Comparison of ENCODE assay signal across 9 cellular contexts in genomic region chr21:43758132-43758619, GRCh38. TPM values are rescaled to one million over a fixed set of nuclear protein-coding genes. Genes with fewer than 3 reads are reported as not detected.
DNase-seq lines count a peak whose midpoint lies in the region; ATAC-seq and TF ChIP-seq lines count a peak whose summit lies in the region.
"Had no signal": no experiment of that assay in that cellular context is flagged by ENCODE, and none has a peak within 500 bp of the region (broad histone marks: within the 10 kb centered on the region; RNA-seq: fewer than 3 reads in every experiment).

No MANE protein-coding gene starts in this region.

- no peaks in the 10 kb centered on the region for H3K27me3 Mint-ChIP-seq in activated CD8-positive, alpha-beta T cell treated with anti-CD3 and anti-CD28 coated beads for 36 hours
- H3K27me3 Mint-ChIP-seq: natural killer cell treated with Interleukin-12 subunit alpha and Interleukin-12 subunit beta and Interleukin-15 and Interleukin-18, amount 100 ng/mL, for 72 hours had no signal

- DNase-seq in EL (peak; percentile 17), breast epithelium (ENCODE audit: low spot score in 2 of 2) (peak in 1 of 2 donors; percentile 54), right atrium auricular region (ENCODE audit: low spot score) (peak; percentile 82), NCI-H82 treated with DMSO at 0.1 percent for 48 hours (lab: John Stamatoyannopoulos, UW; ENCODE audit: unreplicated experiment) (no peak)
- DNase-seq in activated CD8-positive, alpha-beta T cell treated with anti-CD3 and anti-CD28 coated beads for 36 hours = no peak

- CTCF ChIA-PET in activated CD8-positive, alpha-beta T cell treated with anti-CD3 and anti-CD28 coated beads for 36 hours (lab: Charles Lee) = no interaction called here

- peak overlapping the region; percentile 75 for H3K4me2 ChIP-seq in skeletal muscle satellite cell (ENCODE audit: low read length)

- H3K4me3 ChIP-seq in breast epithelium (peak overlapping the region in 2 of 3 donors; percentile 29 to 42), right atrium auricular region (no peak overlapping the region), skeletal muscle satellite cell (ENCODE audit: low read length) (peak overlapping the region; percentile 45)

- peak overlapping the region; percentile 73 to 82 for H3K27ac ChIP-seq in breast epithelium
- H3K27ac ChIP-seq in right atrium auricular region = peak overlapping the region; percentile 39 to 67

- no peaks in the 10 kb centered on the region for H3K36me3 ChIP-seq in breast epithelium
- peaks cover 52% of the 10 kb centered on the region for H3K36me3 ChIP-seq in right atrium auricular region
- peaks cover 74% of the 10 kb centered on the region for H3K36me3 ChIP-seq in skeletal muscle satellite cell (ENCODE audit: insufficient read depth, low read length)

- H3K9ac ChIP-seq in skeletal muscle satellite cell (ENCODE audit: low read depth, low read length) = peak overlapping the region; percentile 40

- H3K4me1 ChIP-seq in breast epithelium (peaks cover 0 to 12% of the 10 kb centered on the region in 2 donors), right atrium auricular region (no peaks in the 10 kb centered on the region), skeletal muscle satellite cell (ENCODE audit: control insufficient read depth, insufficient read depth, low read length) (peaks cover 19% of the 10 kb centered on the region)

- H3K27me3 ChIP-seq in breast epithelium (no peaks in the 10 kb centered on the region), right atrium auricular region (no peaks in the 10 kb centered on the region), skeletal muscle satellite cell (ENCODE audit: control insufficient read depth, insufficient read depth, low read length) (no peaks in the 10 kb centered on the region)

- intact Hi-C loops in breast epithelium (cut with DNase I; ENCODE audit: low total_unique reads) = no loop called here
- intact Hi-C loops in activated CD8-positive, alpha-beta T cell treated with anti-CD3 and anti-CD28 coated beads for 36 hours (cut with micrococcal nuclease) = no loop called here

- no peak for ATAC-seq in activated CD8-positive, alpha-beta T cell treated with anti-CD3 and anti-CD28 coated beads for 36 hours
- ATAC-seq in GM21529 (IDR thresholded peaks at IDR 0.05; ENCODE audit: unreplicated experiment) = no peak
- no peak for ATAC-seq in HG02623 (IDR thresholded peaks at IDR 0.05; ENCODE audit: unreplicated experiment)
- ATAC-seq: natural killer cell treated with Interleukin-12 subunit alpha and Interleukin-12 subunit beta and Interleukin-15 and Interleukin-18, amount 100 ng/mL, for 72 hours had no signal

- H3K9me3 Mint-ChIP-seq in activated CD8-positive, alpha-beta T cell treated with anti-CD3 and anti-CD28 coated beads for 36 hours = no peaks in the 10 kb centered on the region
- H3K9me3 Mint-ChIP-seq: natural killer cell treated with Interleukin-12 subunit alpha and Interleukin-12 subunit beta and Interleukin-15 and Interleukin-18, amount 100 ng/mL, for 72 hours had no signal

- peaks cover 18% of the 10 kb centered on the region for H3K36me3 Mint-ChIP-seq in activated CD8-positive, alpha-beta T cell treated with anti-CD3 and anti-CD28 coated beads for 36 hours (ENCODE audit: low read depth)
- H3K36me3 Mint-ChIP-seq: natural killer cell treated with Interleukin-12 subunit alpha and Interleukin-12 subunit beta and Interleukin-15 and Interleukin-18, amount 100 ng/mL, for 72 hours had no signal

- no peaks in the 10 kb centered on the region for H3K9me3 ChIP-seq in breast epithelium
- no peaks in the 10 kb centered on the region for H3K9me3 ChIP-seq in right atrium auricular region
- no peaks in the 10 kb centered on the region for H3K9me3 ChIP-seq in skeletal muscle satellite cell (replicated peaks; ENCODE audit: low read length)

- no peak overlapping the region for H3K4me3 Mint-ChIP-seq in activated CD8-positive, alpha-beta T cell treated with anti-CD3 and anti-CD28 coated beads for 36 hours
- H3K4me3 Mint-ChIP-seq: natural killer cell treated with Interleukin-12 subunit alpha and Interleukin-12 subunit beta and Interleukin-15 and Interleukin-18, amount 100 ng/mL, for 72 hours had no signal

- TF ChIP-seq CTCF in breast epithelium (IDR thresholded peaks at IDR 0.05) (no peak), right atrium auricular region (IDR thresholded peaks at IDR 0.05) (no peak)
- TF ChIP-seq CTCF in activated CD8-positive, alpha-beta T cell treated with anti-CD3 and anti-CD28 coated beads for 36 hours (IDR thresholded peaks at IDR 0.05) = no peak

- POLR2A ChIA-PET in activated CD8-positive, alpha-beta T cell treated with anti-CD3 and anti-CD28 coated beads for 36 hours (lab: Charles Lee) = interaction anchor here (1.2 kb wide), 1 partner anchor 19 kb away, joined by 3 read pairs; no protein-coding TSS in a partner anchor

- no peak overlapping the region for H3K27ac Mint-ChIP-seq in activated CD8-positive, alpha-beta T cell treated with anti-CD3 and anti-CD28 coated beads for 36 hours
- H3K27ac Mint-ChIP-seq: natural killer cell treated with Interleukin-12 subunit alpha and Interleukin-12 subunit beta and Interleukin-15 and Interleukin-18, amount 100 ng/mL, for 72 hours had no signal

- H3K4me1 Mint-ChIP-seq in activated CD8-positive, alpha-beta T cell treated with anti-CD3 and anti-CD28 coated beads for 36 hours (ENCODE audit: low read depth) = no peaks in the 10 kb centered on the region

- TF ChIP-seq POLR2A in breast epithelium (IDR thresholded peaks at IDR 0.05) = no peak

RNA-seq across cellular contexts. Expression of gene CSTB, which starts 17.9 kb away (rescaled TPM):
- total RNA-seq in breast epithelium (10 to 100 TPM; 12.1 to 16.8 (median 16.8) TPM), right atrium auricular region (1 to 10 TPM; 8.3 to 8.4 TPM)
- total RNA-seq in skeletal muscle satellite cell (2012; rRNA removed) = 15.5 and 28.0 TPM in 2 replicates
- 10 to 100 TPM; 18.6 to 20.7 TPM for total RNA-seq in activated CD8-positive, alpha-beta T cell treated with anti-CD3 and anti-CD28 coated beads for 36 hours

RNA-seq across cellular contexts. Expression of gene RRP1, which starts 31.2 kb away (rescaled TPM):
- total RNA-seq in breast epithelium (10 to 100 TPM; 15.4 to 22.9 (median 16.5) TPM), right atrium auricular region (1 to 10 TPM; 5.7 to 10.0 TPM)
- 28.9 and 30.4 TPM in 2 replicates for total RNA-seq in skeletal muscle satellite cell (2012; rRNA removed)
- total RNA-seq in activated CD8-positive, alpha-beta T cell treated with anti-CD3 and anti-CD28 coated beads for 36 hours = 10 to 100 TPM; 61.1 to 62.9 TPM

RNA-seq across cellular contexts. Expression of gene PDXK, which starts 39.2 kb away (rescaled TPM):
- total RNA-seq in breast epithelium (10 to 100 TPM; 51.5 to 79.2 (median 65.6) TPM), right atrium auricular region (10 to 100 TPM; 29.1 to 45.7 TPM)
- total RNA-seq in skeletal muscle satellite cell (2012; rRNA removed) = 59.4 and 61.1 TPM in 2 replicates
- 100 to 1,000 TPM; 118 to 122 TPM for total RNA-seq in activated CD8-positive, alpha-beta T cell treated with anti-CD3 and anti-CD28 coated beads for 36 hours

Comparison
In these comparisons a context has a peak if more than half of its experiments do, and no peak if none do; other contexts are left out.
1. DNase-seq: peak in EL (single experiment) and right atrium auricular region (single experiment); none in activated CD8-positive, alpha-beta T cell treated with anti-CD3 and anti-CD28 coated beads for 36 hours (single experiment) and NCI-H82 treated with DMSO at 0.1 percent for 48 hours (single experiment).
2. H3K4me3 ChIP-seq: peak in breast epithelium (2 of 3) and skeletal muscle satellite cell (single experiment); none in right atrium auricular region (0 of 2).